ENCODE assay signal across 1 cellular context in genomic region chr12:1800646-1801284, GRCh38.
TF ChIP-seq lines count a peak whose summit lies in the region.

No MANE protein-coding gene starts in this region.

TF ChIP-seq in GM12878, 131 proteins besides CTCF, POLR2A, EP300 and RAD21 (continued from another document):
- TF ChIP-seq REST (IDR thresholded peaks at IDR 0.05; ENCODE audit: low read depth, low read length) (no peak), SPI1 (IDR thresholded peaks at IDR 0.05; ENCODE audit: borderline replicate concordance, insufficient read depth, low read depth, low read length) (no peak), TBL1XR1 (IDR thresholded peaks at IDR 0.05; ENCODE audit: low read depth, low read length) (no peak), CHD1 (IDR thresholded peaks at IDR 0.05; ENCODE audit: low read depth, low read length) (no peak)
